ENCODE assay signal across 4 cellular contexts in genomic region chr21:29604096-29604495, GRCh38.
"Had no signal": no experiment of that assay in that cellular context is flagged by ENCODE, and none has a peak within 500 bp of the region (broad histone marks: within the 10 kb centered on the region; RNA-seq: fewer than 3 reads in every experiment).

No MANE protein-coding gene starts in this region.

- DNase-seq: H9, HCEC 1CT, IMR-90 had no signal

- ATAC-seq: GM23338 had no signal

- H2AFZ ChIP-seq: GM23338 had no signal

- H3K4me3 ChIP-seq: GM23338 had no signal

- H3K4me2 ChIP-seq: GM23338 had no signal
